ENCODE assay signal across 2 cellular contexts in the genomic region with DNA sequence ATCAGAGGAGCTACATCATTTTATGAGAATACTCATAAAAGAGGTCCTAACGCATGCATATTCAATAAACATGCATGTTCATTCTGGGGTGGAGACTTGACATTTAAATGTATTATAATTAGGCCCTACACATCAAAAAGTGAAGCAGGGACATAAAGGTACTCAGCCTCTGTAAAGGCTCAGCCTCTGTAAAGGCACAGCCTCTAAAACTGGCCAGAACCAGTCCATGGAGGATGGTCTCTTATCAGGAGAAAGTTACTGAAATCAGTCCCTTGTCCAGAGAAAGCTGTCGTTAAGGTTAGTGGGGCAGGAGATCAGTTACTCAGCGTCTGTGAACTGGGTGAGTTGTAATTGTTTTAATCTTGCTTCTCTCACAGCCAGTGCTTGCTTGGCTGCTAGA. TPM values are rescaled to one million over a fixed set of nuclear protein-coding genes. Genes with fewer than 3 reads are reported as not detected.
"Had no signal": no experiment of that assay in that cellular context is flagged by ENCODE, and none has a peak within 500 bp of the region (broad histone marks: within the 10 kb centered on the region; RNA-seq: fewer than 3 reads in every experiment).

No MANE protein-coding gene starts in this region.

RNA-seq across cellular contexts. Expression of gene VPREB1, which starts 19.2 kb away (rescaled TPM):
- total RNA-seq: G401, GM12878 had no signal
- polyA plus RNA-seq: GM12878 had no signal
